In the genomic region with DNA sequence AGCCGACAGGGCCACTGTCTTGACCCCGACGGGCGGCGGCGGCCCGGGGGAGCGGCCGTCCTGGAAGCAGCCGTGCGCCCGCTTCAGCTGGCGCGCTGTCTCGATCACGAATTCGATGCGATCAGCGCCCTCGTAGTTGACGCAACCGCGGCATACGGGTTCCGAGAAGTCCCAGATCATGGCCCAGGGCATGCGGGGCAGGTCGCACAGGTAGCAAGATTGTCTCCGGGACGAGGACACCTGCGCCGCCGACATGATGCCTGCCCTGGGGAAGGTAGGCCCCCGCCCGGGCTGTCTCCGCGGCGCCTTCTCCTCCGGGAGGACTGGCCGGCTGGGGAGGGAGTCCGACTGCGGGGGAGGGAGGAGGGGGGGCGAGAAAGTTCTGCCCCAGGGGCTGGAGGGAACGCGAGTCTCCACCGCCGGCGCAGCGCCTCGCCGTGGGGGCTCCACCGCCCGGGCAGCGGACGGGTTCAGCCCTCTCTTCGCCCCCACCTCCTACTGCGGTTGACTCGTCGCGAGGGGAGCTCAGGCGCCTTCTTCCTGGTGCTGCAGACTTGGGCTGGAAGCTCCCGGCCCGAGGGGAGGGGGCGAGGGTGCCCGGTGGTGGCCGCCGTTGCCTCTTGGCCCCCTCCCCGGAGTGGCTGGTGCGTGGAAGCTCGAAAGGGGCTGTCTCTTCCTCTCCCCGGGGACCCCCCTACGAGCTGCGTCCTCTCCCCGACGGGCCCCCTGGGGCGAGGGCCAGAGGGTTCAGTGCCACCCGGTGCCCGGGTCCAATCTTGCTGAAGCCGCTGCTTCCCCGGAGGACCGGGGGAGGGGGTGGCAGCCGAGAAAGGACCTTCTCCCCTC, we compare ENCODE assay signal across 1 cellular context.
TF ChIP-seq lines count a peak whose summit lies in the region.

No MANE protein-coding gene starts in this region.

TF ChIP-seq in H1, 55 proteins besides CTCF, POLR2A, EP300 and RAD21:
- TF ChIP-seq KDM4A (IDR thresholded peaks at IDR 0.05; ENCODE audit: low read depth, low read length, severe bottlenecking) = peak; percentile 55
- TF ChIP-seq RNF2 (IDR thresholded peaks at IDR 0.05; ENCODE audit: borderline replicate concordance, low read depth, low read length, missing control alignments, poor library complexity, severe bottlenecking) = peak; percentile 15
- TF ChIP-seq CTBP2 (IDR thresholded peaks at IDR 0.05; ENCODE audit: borderline replicate concordance, insufficient read depth, insufficient read length, low read length) = no peak
- TF ChIP-seq POLR2AphosphoS5 (IDR thresholded peaks at IDR 0.05; ENCODE audit: low read depth, low read length) = peak; percentile 64
- TF ChIP-seq SP1 (IDR thresholded peaks at IDR 0.05; ENCODE audit: low read depth, low read length) = no peak
- TF ChIP-seq PHF8 (conservative IDR thresholded peaks at IDR 0.05; ENCODE audit: low read depth, low read length) = peak; percentile 20; the same call in 1 of the 2 replicates
- TF ChIP-seq TAF1 (IDR thresholded peaks at IDR 0.05; ENCODE audit: low read depth, low read length) = peak; percentile 39; the same call in 1 of the 2 replicates
- TF ChIP-seq, protein P1, sequence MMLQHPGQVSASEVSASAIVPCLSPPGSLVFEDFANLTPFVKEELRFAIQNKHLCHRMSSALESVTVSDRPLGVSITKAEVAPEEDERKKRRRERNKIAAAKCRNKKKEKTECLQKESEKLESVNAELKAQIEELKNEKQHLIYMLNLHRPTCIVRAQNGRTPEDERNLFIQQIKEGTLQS (IDR thresholded peaks at IDR 0.05; ENCODE audit: insufficient read depth, low read depth, low read length) = no peak
- TF ChIP-seq, protein P2, sequence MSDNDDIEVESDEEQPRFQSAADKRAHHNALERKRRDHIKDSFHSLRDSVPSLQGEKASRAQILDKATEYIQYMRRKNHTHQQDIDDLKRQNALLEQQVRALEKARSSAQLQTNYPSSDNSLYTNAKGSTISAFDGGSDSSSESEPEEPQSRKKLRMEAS (IDR thresholded peaks at IDR 0.05) = peak; percentile 67; the same call in 1 of the 2 replicates
- TF ChIP-seq TAF7 (optimal IDR thresholded peaks at IDR 0.05; ENCODE audit: borderline replicate concordance, low read depth, low read length) = peak; percentile 11
- no peak for TF ChIP-seq GABPA (IDR thresholded peaks at IDR 0.05; ENCODE audit: borderline replicate concordance, insufficient read depth, low read length)
- TF ChIP-seq, protein P3, sequence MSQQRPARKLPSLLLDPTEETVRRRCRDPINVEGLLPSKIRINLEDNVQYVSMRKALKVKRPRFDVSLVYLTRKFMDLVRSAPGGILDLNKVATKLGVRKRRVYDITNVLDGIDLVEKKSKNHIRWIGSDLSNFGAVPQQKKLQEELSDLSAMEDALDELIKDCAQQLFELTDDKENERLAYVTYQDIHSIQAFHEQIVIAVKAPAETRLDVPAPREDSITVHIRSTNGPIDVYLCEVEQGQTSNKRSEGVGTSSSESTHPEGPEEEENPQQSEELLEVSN (IDR thresholded peaks at IDR 0.05) = peak; percentile 39; the same call in 1 of the 2 replicates
- no peak for TF ChIP-seq EGR1 (IDR thresholded peaks at IDR 0.05; ENCODE audit: borderline replicate concordance, low read depth, low read length)
